ENCODE assay signal across 8 cellular contexts in the genomic region with DNA sequence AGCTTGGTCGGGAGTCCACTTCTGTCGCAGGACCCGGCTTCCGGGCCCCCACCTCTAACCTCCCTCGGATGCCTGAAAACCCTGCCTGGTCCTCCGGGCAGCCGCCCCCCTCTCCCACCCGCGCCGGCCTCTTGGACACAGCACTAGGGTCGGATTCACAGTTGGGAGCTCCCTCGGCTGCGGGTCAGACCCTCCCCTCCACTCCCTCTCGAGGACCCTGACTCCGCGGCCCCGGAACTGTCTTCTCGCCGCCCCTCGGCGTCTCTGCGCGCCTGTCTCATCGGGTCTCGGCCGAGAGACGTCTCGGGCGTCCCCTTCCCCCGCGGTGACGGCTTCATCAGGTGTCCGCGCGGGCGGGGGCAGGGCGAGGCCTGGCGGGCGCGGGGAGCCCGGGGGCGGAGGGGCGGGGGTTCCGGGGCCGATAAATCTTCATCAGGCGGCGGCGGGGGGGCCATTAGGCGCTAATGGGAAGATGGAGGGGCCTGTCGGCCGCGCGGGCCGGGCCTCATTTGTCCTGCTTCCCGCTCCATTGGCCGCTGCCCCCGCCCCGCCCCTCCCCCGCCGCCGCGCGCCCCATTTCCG. TPM values are rescaled to one million over a fixed set of nuclear protein-coding genes. Genes with fewer than 3 reads are reported as not detected.
A peak's percentile ranks its signal among the peaks of the same experiment; 100 is the strongest.
DNase-seq lines count a peak whose midpoint lies in the region; ATAC-seq and TF ChIP-seq lines count a peak whose summit lies in the region.

No MANE protein-coding gene starts in this region.

- H3K9me3 ChIP-seq in heart left ventricle (no peaks in the 10 kb centered on the region), esophagus squamous epithelium (no peaks in the 10 kb centered on the region)

- peak overlapping the region; percentile 89 for H3K4me3 Mint-ChIP-seq in activated B cell treated with CpG ODN at 0.5 μM for 24 hours

- ATAC-seq in heart left ventricle: peak in 1 of 4 donors; percentile 43
- peak; percentile 51 for ATAC-seq in activated B cell treated with CpG ODN at 0.5 μM for 24 hours (ENCODE audit: low read depth)
- no peak for ATAC-seq in GM18505 (IDR thresholded peaks at IDR 0.05; ENCODE audit: unreplicated experiment)

- no peaks in the 10 kb centered on the region for H3K36me3 ChIP-seq in heart left ventricle
- no peaks in the 10 kb centered on the region for H3K36me3 ChIP-seq in esophagus squamous epithelium
- H3K36me3 ChIP-seq in rectal smooth muscle tissue (ENCODE audit: control insufficient read depth, insufficient read depth, low read length): no peaks in the 10 kb centered on the region

- peaks cover 63% of the 10 kb centered on the region for H3K4me1 Mint-ChIP-seq in activated B cell treated with CpG ODN at 0.5 μM for 24 hours

- H3K9ac ChIP-seq in rectal smooth muscle tissue (ENCODE audit: low read length): no peak overlapping the region

- no peaks in the 10 kb centered on the region for H3K27me3 Mint-ChIP-seq in activated B cell treated with CpG ODN at 0.5 μM for 24 hours

- WGBS in heart left ventricle, 4 donors: 1 to 2% (median 1%) methylated on average over 24 to 64 of the region's 64 CpGs
- WGBS in esophagus squamous epithelium, 2 donors: 10 to 37% methylated on average over 4 to 5 of the region's 64 CpGs

- H3K36me3 Mint-ChIP-seq in activated B cell treated with CpG ODN at 0.5 μM for 24 hours (ENCODE audit: low read depth): no peaks in the 10 kb centered on the region

- DNase-seq in heart left ventricle: peak in 1 of 5 donors; percentile 54
- DNase-seq in cardiac septum (ENCODE audit: low spot score): no peak
- peak; percentile 50 for DNase-seq in activated B cell treated with CpG ODN at 0.5 μM for 24 hours
- DNase-seq in esophagus squamous epithelium (lab: John Stamatoyannopoulos, UW): no peak
- no peak for DNase-seq in NCI-H128 (lab: John Stamatoyannopoulos, UW; ENCODE audit: unreplicated experiment)
- no peak for DNase-seq in NCI-H2171 treated with DMSO at 0.1 percent for 48 hours (lab: John Stamatoyannopoulos, UW)

- peak overlapping the region; percentile 22 to 60 (median 53) for H3K4me3 ChIP-seq in heart left ventricle
- H3K4me3 ChIP-seq in esophagus squamous epithelium: peak overlapping the region; percentile 20 to 66 (median 44)
- peak overlapping the region; percentile 70 for H3K4me3 ChIP-seq in rectal smooth muscle tissue (ENCODE audit: low read length)

- peak overlapping the region; percentile 87 for H3K27ac Mint-ChIP-seq in activated B cell treated with CpG ODN at 0.5 μM for 24 hours

- CTCF ChIA-PET in activated B cell treated with CpG ODN at 0.5 μM for 24 hours (lab: Charles Lee): no interaction called here

- POLR2A ChIA-PET in activated B cell treated with CpG ODN at 0.5 μM for 24 hours (lab: Charles Lee): interaction anchor here (0.6 to 10.0 kb wide), 4 partner anchors 56 to 145 kb away, joined by 4 to 189 read pairs (median 6); a partner anchor contains a TSS

- peaks cover 0 to 17% (median 3%) of the 10 kb centered on the region in 12 donors for H3K4me1 ChIP-seq in heart left ventricle
- H3K4me1 ChIP-seq in esophagus squamous epithelium: peaks cover 7 to 34% (median 18%) of the 10 kb centered on the region in 3 donors
- H3K4me1 ChIP-seq in rectal smooth muscle tissue (ENCODE audit: control insufficient read depth, insufficient read depth, low read length): no peaks in the 10 kb centered on the region

- TF ChIP-seq CTCF in heart left ventricle (IDR thresholded peaks at IDR 0.05): no peak
- TF ChIP-seq CTCF in activated B cell treated with CpG ODN at 0.5 μM for 24 hours (IDR thresholded peaks at IDR 0.05): no peak
- no peak for TF ChIP-seq CTCF in esophagus squamous epithelium (IDR thresholded peaks at IDR 0.05)

- H3K9me3 Mint-ChIP-seq in activated B cell treated with CpG ODN at 0.5 μM for 24 hours: no peaks in the 10 kb centered on the region

- TF ChIP-seq POLR2A in heart left ventricle (IDR thresholded peaks at IDR 0.05) (no peak), esophagus squamous epithelium (IDR thresholded peaks at IDR 0.05) (no peak), GM18505 (IDR thresholded peaks at IDR 0.05; ENCODE audit: borderline replicate concordance, extremely low read depth, insufficient read depth, insufficient read length) (no peak)

- peak overlapping the region in 1 of 12 donors; percentile 2 for H3K27ac ChIP-seq in heart left ventricle
- H3K27ac ChIP-seq in esophagus squamous epithelium: peak overlapping the region in 1 of 4 donors; percentile 39
- H3K27ac ChIP-seq in rectal smooth muscle tissue (ENCODE audit: low read depth, low read length): no peak overlapping the region

- intact Hi-C loops in heart left ventricle (cut with DNase I): loop anchor here in 2 of 10 donors (5.0 kb wide), 2 partner anchors 48 to 68 kb away; no protein-coding TSS in a partner anchor
- intact Hi-C loops in cardiac septum (cut with DNase I): no loop called here
- intact Hi-C loops in activated B cell treated with CpG ODN at 0.5 μM for 24 hours (cut with micrococcal nuclease): no loop called here
- intact Hi-C loops in esophagus squamous epithelium (cut with DNase I): no loop called here

- peaks cover 8 to 49% (median 29%) of the 10 kb centered on the region in 9 donors for H3K27me3 ChIP-seq in heart left ventricle
- peaks cover 6 to 88% (median 17%) of the 10 kb centered on the region in 4 donors for H3K27me3 ChIP-seq in esophagus squamous epithelium
- H3K27me3 ChIP-seq in rectal smooth muscle tissue (ENCODE audit: control insufficient read depth, insufficient read depth, low read length): peaks cover 6% of the 10 kb centered on the region

RNA-seq across cellular contexts. Expression of a gene that starts 11.7 kb away (rescaled TPM):
- under 1 TPM in 1 of 9 donors, not detected in 8; 0.13 TPM for total RNA-seq in heart left ventricle
- not detected for polyA plus RNA-seq in heart left ventricle
- total RNA-seq in cardiac septum: not detected
- total RNA-seq in activated B cell treated with CpG ODN at 0.5 μM for 24 hours: 0.64 and 1.1 TPM in 2 replicates
- not detected for total RNA-seq in esophagus squamous epithelium

RNA-seq across cellular contexts. Expression of a gene that starts 19.2 kb away (rescaled TPM):
- 100 to 1,000 TPM in 3 of 9 donors, 10 to 100 TPM in 6; 43.2 to 128 (median 67.2) TPM for total RNA-seq in heart left ventricle
- 100 to 1,000 TPM in 1 of 2 donors, 10 to 100 TPM in 1; 97.2 to 217 TPM for polyA plus RNA-seq in heart left ventricle
- total RNA-seq in cardiac septum: 92.0 TPM
- total RNA-seq in activated B cell treated with CpG ODN at 0.5 μM for 24 hours: 96.7 and 102 TPM in 2 replicates
- total RNA-seq in esophagus squamous epithelium: 100 to 1,000 TPM in 3 of 4 donors, 10 to 100 TPM in 1; 47.4 to 113 (median 103) TPM

RNA-seq across cellular contexts. Expression of a gene that starts 54.1 kb away (rescaled TPM):
- 100 to 1,000 TPM; 165 to 414 (median 231) TPM for total RNA-seq in heart left ventricle
- 100 to 1,000 TPM in 1 of 2 donors, 10 to 100 TPM in 1; 48.3 to 117 TPM for polyA plus RNA-seq in heart left ventricle
- total RNA-seq in cardiac septum: 242 TPM
- 1.4 and 1.8 TPM in 2 replicates for total RNA-seq in activated B cell treated with CpG ODN at 0.5 μM for 24 hours
- total RNA-seq in esophagus squamous epithelium: under 1 TPM in 2 of 4 donors, not detected in 2; 0.19 to 0.42 TPM

RNA-seq across cellular contexts. Expression of a gene that starts 57.0 kb away (rescaled TPM):
- total RNA-seq in heart left ventricle: 10 to 100 TPM; 22.8 to 89.2 (median 27.2) TPM
- polyA plus RNA-seq in heart left ventricle: 10 to 100 TPM; 32.1 to 44.1 TPM
- 37.9 TPM for total RNA-seq in cardiac septum
- total RNA-seq in activated B cell treated with CpG ODN at 0.5 μM for 24 hours: 351 and 418 TPM in 2 replicates
- total RNA-seq in esophagus squamous epithelium: 10 to 100 TPM; 31.0 to 59.5 (median 56.2) TPM

Comparison
In these comparisons a context has a peak if more than half of its experiments do, and no peak if none do; other contexts are left out.
1. RNA of a gene that starts 54.1 kb away (total RNA-seq): 242 TPM in cardiac septum (single experiment) and 165 to 414 TPM in heart left ventricle; 1.4 to 1.8 TPM in activated B cell treated with CpG ODN at 0.5 μM for 24 hours and 0.19 to 0.42 TPM in esophagus squamous epithelium; every median in the first group is over 10 times any median in the second.
2. Peak in every context shown above with its lines, with median percentiles within 50 percentile points of each other: H3K4me3 ChIP-seq.